22 cellular contexts compared by ENCODE assay signal in the genomic region with DNA sequence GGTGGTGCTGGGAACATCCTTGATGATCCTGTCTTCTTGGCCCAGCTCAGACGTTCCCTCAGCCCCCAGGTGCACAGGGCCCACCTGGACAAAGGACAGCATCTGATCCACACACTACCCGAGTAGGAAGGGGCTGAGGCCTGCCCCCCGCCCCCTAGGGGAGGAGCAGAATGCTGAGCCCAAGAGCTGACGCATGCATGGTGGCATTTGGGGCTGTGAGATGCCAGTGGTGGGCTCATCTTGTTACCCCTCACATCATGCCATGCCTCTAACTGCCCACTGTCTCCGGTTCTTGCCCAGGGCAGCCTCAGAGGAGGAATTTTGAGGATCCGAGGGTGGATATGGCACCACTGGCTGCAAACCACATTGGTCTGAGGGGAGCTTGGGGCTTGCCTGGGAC.
DNase-seq lines count a peak whose midpoint lies in the region; ATAC-seq and TF ChIP-seq lines count a peak whose summit lies in the region.
"Had no signal": no experiment of that assay in that cellular context is flagged by ENCODE, and none has a peak within 500 bp of the region (broad histone marks: within the 10 kb centered on the region; RNA-seq: fewer than 3 reads in every experiment).

No MANE protein-coding gene starts in this region.

- TF ChIP-seq CTCF in left ventricle myocardium inferior (IDR thresholded peaks at IDR 0.05; ENCODE audit: borderline replicate concordance), result no peak
- TF ChIP-seq CTCF in WTC11 (IDR thresholded peaks at IDR 0.05), result no peak
- TF ChIP-seq CTCF in nephron (IDR thresholded peaks at IDR 0.05; ENCODE audit: unreplicated experiment in 3 of 3), result no peak
- TF ChIP-seq CTCF in type B pancreatic cell (conservative IDR thresholded peaks at IDR 0.05), result no peak
- no peak for TF ChIP-seq CTCF in gastroesophageal sphincter (IDR thresholded peaks at IDR 0.05)

- H3K27me3 Mint-ChIP-seq in WTC11 (ENCODE audit: low read depth), result no peaks in the 10 kb centered on the region
- H3K27me3 Mint-ChIP-seq in nephron (ENCODE audit: low read depth), result peaks cover 9% of the 10 kb centered on the region
- peaks cover 3% of the 10 kb centered on the region for H3K27me3 Mint-ChIP-seq in type B pancreatic cell

- no peaks in the 10 kb centered on the region for H3K36me3 Mint-ChIP-seq in WTC11
- no peaks in the 10 kb centered on the region for H3K36me3 Mint-ChIP-seq in nephron (ENCODE audit: low read depth)
- H3K36me3 Mint-ChIP-seq in type B pancreatic cell, result no peaks in the 10 kb centered on the region
- H3K36me3 Mint-ChIP-seq: CD4-positive, CD25-positive, alpha-beta regulatory T cell; CD8-positive, alpha-beta T cell had no signal

- intact Hi-C loops in Right ventricle myocardium inferior (cut with DNase I) (no loop called here), left ventricle myocardium inferior (cut with micrococcal nuclease) (no loop called here), head of caudate nucleus (cut with DNase I) (no loop called here)

- peak; percentile 59 for DNase-seq in Right ventricle myocardium inferior (ENCODE audit: missing footprints)
- DNase-seq in left ventricle myocardium inferior, result no peak
- no peak for DNase-seq in WTC11 (ENCODE audit: low spot score)
- DNase-seq in type B pancreatic cell (ENCODE audit: extremely low spot score, unreplicated experiment), result no peak
- no peak for DNase-seq in DMS153 (lab: John Stamatoyannopoulos, UW)
- DNase-seq in head of caudate nucleus, result no peak
- DNase-seq: Caco-2; CD4-positive, CD25-positive, alpha-beta regulatory T cell; CD8-positive, alpha-beta T cell; DMS79; EL; GDM1; GM23248; H9 had no signal

- TF ChIP-seq POLR2A in gastroesophageal sphincter (IDR thresholded peaks at IDR 0.05), result no peak

- H3K9me3 ChIP-seq in left ventricle myocardium inferior (replicated peaks), result no peaks in the 10 kb centered on the region
- H3K9me3 ChIP-seq in gastroesophageal sphincter, result peaks cover 0 to 5% (median 0%) of the 10 kb centered on the region in 3 donors
- H3K9me3 ChIP-seq: BLaER1, Caco-2 had no signal

- H3K4me3 ChIP-seq in left ventricle myocardium inferior, result no peak overlapping the region
- H3K4me3 ChIP-seq in gastroesophageal sphincter, result no peak overlapping the region
- H3K4me3 ChIP-seq: BLaER1, GM12878, GM23248 had no signal

- peaks cover 7% of the 10 kb centered on the region for H3K4me1 ChIP-seq in left ventricle myocardium inferior
- H3K4me1 ChIP-seq in gastroesophageal sphincter, result peaks cover 0 to 4% (median 0%) of the 10 kb centered on the region in 3 donors

- H3K4me1 Mint-ChIP-seq in WTC11 (peaks cover 20% of the 10 kb centered on the region), nephron (peaks cover 28% of the 10 kb centered on the region), type B pancreatic cell (ENCODE audit: unreplicated experiment) (peaks cover 32% of the 10 kb centered on the region)

- no peak overlapping the region for H3K27ac Mint-ChIP-seq in WTC11
- peak overlapping the region in 2 of 3 experiments; percentile 52 to 64 for H3K27ac Mint-ChIP-seq in nephron
- peak overlapping the region; percentile 39 for H3K27ac Mint-ChIP-seq in type B pancreatic cell
- H3K27ac Mint-ChIP-seq: B cell; CD4-positive, CD25-positive, alpha-beta regulatory T cell; CD8-positive, alpha-beta T cell; H9 had no signal

- WGBS in gastroesophageal sphincter (ENCODE audit: low coverage in 1 of 2), 2 donors, result no CpG with 5 or more reads among the region's 6 CpGs

- H3K36me3 ChIP-seq in left ventricle myocardium inferior, result no peaks in the 10 kb centered on the region
- no peaks in the 10 kb centered on the region for H3K36me3 ChIP-seq in gastroesophageal sphincter
- H3K36me3 ChIP-seq: BLaER1 had no signal

- H3K9me3 Mint-ChIP-seq in WTC11 (no peaks in the 10 kb centered on the region), nephron (no peaks in the 10 kb centered on the region), type B pancreatic cell (no peaks in the 10 kb centered on the region)
- H3K9me3 Mint-ChIP-seq: CD8-positive, alpha-beta T cell; H9 had no signal

- no peak overlapping the region for H3K4me3 Mint-ChIP-seq in WTC11
- no peak overlapping the region for H3K4me3 Mint-ChIP-seq in nephron
- H3K4me3 Mint-ChIP-seq in type B pancreatic cell, result no peak overlapping the region
- H3K4me3 Mint-ChIP-seq: B cell; CD4-positive, CD25-positive, alpha-beta regulatory T cell; CD8-positive, alpha-beta T cell; H9 had no signal

- CTCF ChIA-PET in WTC11 (lab: Charles Lee), result interaction anchor here (0.8 to 2.0 kb wide), 3 partner anchors 13 to 60 kb away, joined by 3 to 7 read pairs (median 4); no protein-coding TSS in a partner anchor

- POLR2A ChIA-PET in WTC11 (lab: Charles Lee), result no interaction called here

- no peaks in the 10 kb centered on the region for H3K27me3 ChIP-seq in left ventricle myocardium inferior (ENCODE audit: low read depth)
- H3K27me3 ChIP-seq in gastroesophageal sphincter, result no peaks in the 10 kb centered on the region
- H3K27me3 ChIP-seq: BLaER1 had no signal

- no peak for TF ChIP-seq EP300 in gastroesophageal sphincter (IDR thresholded peaks at IDR 0.05)

- ATAC-seq in Right ventricle myocardium inferior (no peak), WTC11 (peak; percentile 26; the same call in 1 of the 2 replicates), gastroesophageal sphincter (no peak)
- ATAC-seq: CD8-positive, alpha-beta T cell; GM12878; HCT116 had no signal

- H3K27ac ChIP-seq in left ventricle myocardium inferior (replicated peaks) (no peak overlapping the region), gastroesophageal sphincter (no peak overlapping the region)
- H3K27ac ChIP-seq: 22Rv1, BLaER1, C4-2B, GM23248 had no signal

TF ChIP-seq in WTC11, 78 proteins besides CTCF, POLR2A, EP300 and RAD21 (continues in another document):
- TF ChIP-seq OVOL2 (CRISPR knock-in tag; IDR thresholded peaks at IDR 0.05; ENCODE audit: borderline replicate concordance) (no peak), ZNF263 (CRISPR knock-in tag; IDR thresholded peaks at IDR 0.05; ENCODE audit: low read depth) (no peak), ZNF396 (CRISPR knock-in tag; IDR thresholded peaks at IDR 0.05; ENCODE audit: borderline replicate concordance) (no peak), MYBL2 (CRISPR knock-in tag; IDR thresholded peaks at IDR 0.05) (no peak), NFE2L1 (CRISPR knock-in tag; IDR thresholded peaks at IDR 0.05) (no peak), ZNF416 (CRISPR knock-in tag; IDR thresholded peaks at IDR 0.05) (no peak), TCF7 (CRISPR knock-in tag; IDR thresholded peaks at IDR 0.05; ENCODE audit: low read depth) (no peak), MXD4 (CRISPR knock-in tag; IDR thresholded peaks at IDR 0.05; ENCODE audit: borderline replicate concordance) (no peak)
- TF ChIP-seq, protein P1, sequence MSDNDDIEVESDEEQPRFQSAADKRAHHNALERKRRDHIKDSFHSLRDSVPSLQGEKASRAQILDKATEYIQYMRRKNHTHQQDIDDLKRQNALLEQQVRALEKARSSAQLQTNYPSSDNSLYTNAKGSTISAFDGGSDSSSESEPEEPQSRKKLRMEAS (CRISPR knock-in tag; IDR thresholded peaks at IDR 0.05), result no peak
- TF ChIP-seq, protein P2, sequence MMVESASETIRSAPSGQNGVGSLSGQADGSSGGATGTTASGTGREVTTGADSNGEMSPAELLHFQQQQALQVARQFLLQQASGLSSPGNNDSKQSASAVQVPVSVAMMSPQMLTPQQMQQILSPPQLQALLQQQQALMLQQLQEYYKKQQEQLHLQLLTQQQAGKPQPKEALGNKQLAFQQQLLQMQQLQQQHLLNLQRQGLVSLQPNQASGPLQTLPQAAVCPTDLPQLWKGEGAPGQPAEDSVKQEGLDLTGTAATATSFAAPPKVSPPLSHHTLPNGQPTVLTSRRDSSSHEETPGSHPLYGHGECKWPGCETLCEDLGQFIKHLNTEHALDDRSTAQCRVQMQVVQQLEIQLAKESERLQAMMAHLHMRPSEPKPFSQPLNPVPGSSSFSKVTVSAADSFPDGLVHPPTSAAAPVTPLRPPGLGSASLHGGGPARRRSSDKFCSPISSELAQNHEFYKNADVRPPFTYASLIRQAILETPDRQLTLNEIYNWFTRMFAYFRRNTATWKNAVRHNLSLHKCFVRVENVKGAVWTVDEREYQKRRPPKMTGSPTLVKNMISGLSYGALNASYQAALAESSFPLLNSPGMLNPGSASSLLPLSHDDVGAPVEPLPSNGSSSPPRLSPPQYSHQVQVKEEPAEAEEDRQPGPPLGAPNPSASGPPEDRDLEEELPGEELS (CRISPR knock-in tag; IDR thresholded peaks at IDR 0.05), result no peak
- TF ChIP-seq, protein P3, sequence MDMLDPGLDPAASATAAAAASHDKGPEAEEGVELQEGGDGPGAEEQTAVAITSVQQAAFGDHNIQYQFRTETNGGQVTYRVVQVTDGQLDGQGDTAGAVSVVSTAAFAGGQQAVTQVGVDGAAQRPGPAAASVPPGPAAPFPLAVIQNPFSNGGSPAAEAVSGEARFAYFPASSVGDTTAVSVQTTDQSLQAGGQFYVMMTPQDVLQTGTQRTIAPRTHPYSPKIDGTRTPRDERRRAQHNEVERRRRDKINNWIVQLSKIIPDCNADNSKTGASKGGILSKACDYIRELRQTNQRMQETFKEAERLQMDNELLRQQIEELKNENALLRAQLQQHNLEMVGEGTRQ (CRISPR knock-in tag; IDR thresholded peaks at IDR 0.05), result no peak
- TF ChIP-seq, protein P4, sequence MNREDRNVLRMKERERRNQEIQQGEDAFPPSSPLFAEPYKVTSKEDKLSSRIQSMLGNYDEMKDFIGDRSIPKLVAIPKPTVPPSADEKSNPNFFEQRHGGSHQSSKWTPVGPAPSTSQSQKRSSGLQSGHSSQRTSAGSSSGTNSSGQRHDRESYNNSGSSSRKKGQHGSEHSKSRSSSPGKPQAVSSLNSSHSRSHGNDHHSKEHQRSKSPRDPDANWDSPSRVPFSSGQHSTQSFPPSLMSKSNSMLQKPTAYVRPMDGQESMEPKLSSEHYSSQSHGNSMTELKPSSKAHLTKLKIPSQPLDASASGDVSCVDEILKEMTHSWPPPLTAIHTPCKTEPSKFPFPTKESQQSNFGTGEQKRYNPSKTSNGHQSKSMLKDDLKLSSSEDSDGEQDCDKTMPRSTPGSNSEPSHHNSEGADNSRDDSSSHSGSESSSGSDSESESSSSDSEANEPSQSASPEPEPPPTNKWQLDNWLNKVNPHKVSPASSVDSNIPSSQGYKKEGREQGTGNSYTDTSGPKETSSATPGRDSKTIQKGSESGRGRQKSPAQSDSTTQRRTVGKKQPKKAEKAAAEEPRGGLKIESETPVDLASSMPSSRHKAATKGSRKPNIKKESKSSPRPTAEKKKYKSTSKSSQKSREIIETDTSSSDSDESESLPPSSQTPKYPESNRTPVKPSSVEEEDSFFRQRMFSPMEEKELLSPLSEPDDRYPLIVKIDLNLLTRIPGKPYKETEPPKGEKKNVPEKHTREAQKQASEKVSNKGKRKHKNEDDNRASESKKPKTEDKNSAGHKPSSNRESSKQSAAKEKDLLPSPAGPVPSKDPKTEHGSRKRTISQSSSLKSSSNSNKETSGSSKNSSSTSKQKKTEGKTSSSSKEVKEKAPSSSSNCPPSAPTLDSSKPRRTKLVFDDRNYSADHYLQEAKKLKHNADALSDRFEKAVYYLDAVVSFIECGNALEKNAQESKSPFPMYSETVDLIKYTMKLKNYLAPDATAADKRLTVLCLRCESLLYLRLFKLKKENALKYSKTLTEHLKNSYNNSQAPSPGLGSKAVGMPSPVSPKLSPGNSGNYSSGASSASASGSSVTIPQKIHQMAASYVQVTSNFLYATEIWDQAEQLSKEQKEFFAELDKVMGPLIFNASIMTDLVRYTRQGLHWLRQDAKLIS (CRISPR knock-in tag; IDR thresholded peaks at IDR 0.05; ENCODE audit: borderline replicate concordance), result no peak
